ENCODE assay signal across 13 cellular contexts in the genomic region with DNA sequence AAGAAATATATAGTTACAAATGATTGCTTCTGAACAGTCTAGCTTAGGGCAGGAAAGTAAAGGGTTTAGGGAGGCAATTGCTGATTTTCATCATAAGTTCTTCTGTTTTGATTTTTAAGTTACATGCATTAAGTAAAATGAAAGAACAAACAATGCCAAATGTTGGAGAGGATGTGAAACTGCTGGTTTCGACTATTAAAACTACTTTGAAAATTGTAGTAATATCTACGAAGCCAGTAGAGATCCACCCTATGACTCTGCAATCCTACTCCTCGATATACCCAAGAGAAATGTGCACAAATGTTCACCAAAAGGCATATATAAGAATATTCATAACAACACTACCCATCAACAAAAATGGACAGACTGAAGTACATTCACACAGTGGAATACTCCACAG. TPM values are rescaled to one million over a fixed set of nuclear protein-coding genes. Genes with fewer than 3 reads are reported as not detected.
A peak's percentile ranks its signal among the peaks of the same experiment; 100 is the strongest.
DNase-seq lines count a peak whose midpoint lies in the region; ATAC-seq and TF ChIP-seq lines count a peak whose summit lies in the region.
"Had no signal": no experiment of that assay in that cellular context is flagged by ENCODE, and none has a peak within 500 bp of the region (broad histone marks: within the 10 kb centered on the region; RNA-seq: fewer than 3 reads in every experiment).

No MANE protein-coding gene starts in this region.

- intact Hi-C loops in activated T-helper 1 cell treated with anti-CD3 and anti-CD28 coated beads, Interleukin-12 subunit alpha, Interleukin-12 subunit beta, Interleukin-2, Interleukin-4 antibody, amounts not matched to agents 30 ng/mL and 10 ng/mL and 1 ng/mL, durations not matched to agents 14 hours and 24 hours and 36 hours (cut with micrococcal nuclease): no loop called here

- TF ChIP-seq POLR2A in erythroblast (IDR thresholded peaks at IDR 0.05; ENCODE audit: low read length): no peak

- ATAC-seq in GM18870 (IDR thresholded peaks at IDR 0.05; ENCODE audit: unreplicated experiment): peak; percentile 70
- peak; percentile 82 for ATAC-seq in GM21619 (IDR thresholded peaks at IDR 0.05; ENCODE audit: unreplicated experiment)
- ATAC-seq in HG03175 (IDR thresholded peaks at IDR 0.05; ENCODE audit: unreplicated experiment): peak; percentile 89

- peaks cover 28% of the 10 kb centered on the region for H3K4me1 Mint-ChIP-seq in activated T-helper 1 cell treated with anti-CD3 and anti-CD28 coated beads, Interleukin-12 subunit alpha, Interleukin-12 subunit beta, Interleukin-2, Interleukin-4 antibody, amounts not matched to agents 30 ng/mL and 10 ng/mL and 1 ng/mL, durations not matched to agents 14 hours and 24 hours and 36 hours (ENCODE audit: low read depth)

- no peak overlapping the region for H3K4me3 Mint-ChIP-seq in activated T-helper 1 cell treated with anti-CD3 and anti-CD28 coated beads, Interleukin-12 subunit alpha, Interleukin-12 subunit beta, Interleukin-2, Interleukin-4 antibody, amounts not matched to agents 30 ng/mL and 10 ng/mL and 1 ng/mL, durations not matched to agents 14 hours and 24 hours and 36 hours
- H3K4me3 Mint-ChIP-seq: activated naive CD8-positive, alpha-beta T cell had no signal

- peak; percentile 38 to 44 for DNase-seq in erythroblast (lab: John Stamatoyannopoulos, UW)
- no peak for DNase-seq in KG1 (lab: John Stamatoyannopoulos, UW)
- no peak for DNase-seq in inferior parietal cortex (ENCODE audit: extremely low spot score)
- DNase-seq in anterior cingulate cortex (lab: John Stamatoyannopoulos, UW): no peak
- DNase-seq in activated T-helper 1 cell treated with anti-CD3 and anti-CD28 coated beads, Interleukin-12 subunit alpha, Interleukin-12 subunit beta, Interleukin-2, Interleukin-4 antibody, amounts not matched to agents 30 ng/mL and 10 ng/mL and 1 ng/mL, durations not matched to agents 14 hours and 24 hours and 36 hours (ENCODE audit: low spot score): no peak
- DNase-seq: activated CD4-positive, alpha-beta T cell treated with anti-CD3 and anti-CD28 coated beads for 1 hour; COR-L47; glutamatergic neuron; mesendoderm had no signal

- no peaks in the 10 kb centered on the region for H3K27me3 Mint-ChIP-seq in activated T-helper 1 cell treated with anti-CD3 and anti-CD28 coated beads, Interleukin-12 subunit alpha, Interleukin-12 subunit beta, Interleukin-2, Interleukin-4 antibody, amounts not matched to agents 30 ng/mL and 10 ng/mL and 1 ng/mL, durations not matched to agents 14 hours and 24 hours and 36 hours (ENCODE audit: insufficient read depth)
- H3K27me3 Mint-ChIP-seq: activated naive CD8-positive, alpha-beta T cell had no signal

- peaks cover 5% of the 10 kb centered on the region for H3K36me3 Mint-ChIP-seq in activated T-helper 1 cell treated with anti-CD3 and anti-CD28 coated beads, Interleukin-12 subunit alpha, Interleukin-12 subunit beta, Interleukin-2, Interleukin-4 antibody, amounts not matched to agents 30 ng/mL and 10 ng/mL and 1 ng/mL, durations not matched to agents 14 hours and 24 hours and 36 hours (ENCODE audit: low read depth)
- H3K36me3 Mint-ChIP-seq: activated naive CD8-positive, alpha-beta T cell had no signal

- H3K27ac Mint-ChIP-seq in activated T-helper 1 cell treated with anti-CD3 and anti-CD28 coated beads, Interleukin-12 subunit alpha, Interleukin-12 subunit beta, Interleukin-2, Interleukin-4 antibody, amounts not matched to agents 30 ng/mL and 10 ng/mL and 1 ng/mL, durations not matched to agents 14 hours and 24 hours and 36 hours: no peak overlapping the region
- H3K27ac Mint-ChIP-seq: activated naive CD8-positive, alpha-beta T cell had no signal

- no peaks in the 10 kb centered on the region for H3K9me3 Mint-ChIP-seq in activated T-helper 1 cell treated with anti-CD3 and anti-CD28 coated beads, Interleukin-12 subunit alpha, Interleukin-12 subunit beta, Interleukin-2, Interleukin-4 antibody, amounts not matched to agents 30 ng/mL and 10 ng/mL and 1 ng/mL, durations not matched to agents 14 hours and 24 hours and 36 hours

RNA-seq across cellular contexts. Expression of a gene that starts 24.3 kb away (rescaled TPM):
- total RNA-seq in activated T-helper 1 cell treated with anti-CD3 and anti-CD28 coated beads, Interleukin-12 subunit alpha, Interleukin-12 subunit beta, Interleukin-2, Interleukin-4 antibody, amounts not matched to agents 30 ng/mL and 10 ng/mL and 1 ng/mL, durations not matched to agents 14 hours and 24 hours and 36 hours: 20.2 and 24.5 TPM in 2 replicates

Comparison
In these comparisons a context has a peak if more than half of its experiments do, and no peak if none do; other contexts are left out.
1. DNase-seq: peak in erythroblast (2 of 2); none in KG1 (single experiment), inferior parietal cortex (single experiment), anterior cingulate cortex (0 of 58) and activated T-helper 1 cell treated with anti-CD3 and anti-CD28 coated beads, Interleukin-12 subunit alpha, Interleukin-12 subunit beta, Interleukin-2, Interleukin-4 antibody, amounts not matched to agents 30 ng/mL and 10 ng/mL and 1 ng/mL, durations not matched to agents 14 hours and 24 hours and 36 hours (single experiment).
2. Peak in every context shown above with its lines, with median percentiles within 50 percentile points of each other: ATAC-seq.